In the genomic region with DNA sequence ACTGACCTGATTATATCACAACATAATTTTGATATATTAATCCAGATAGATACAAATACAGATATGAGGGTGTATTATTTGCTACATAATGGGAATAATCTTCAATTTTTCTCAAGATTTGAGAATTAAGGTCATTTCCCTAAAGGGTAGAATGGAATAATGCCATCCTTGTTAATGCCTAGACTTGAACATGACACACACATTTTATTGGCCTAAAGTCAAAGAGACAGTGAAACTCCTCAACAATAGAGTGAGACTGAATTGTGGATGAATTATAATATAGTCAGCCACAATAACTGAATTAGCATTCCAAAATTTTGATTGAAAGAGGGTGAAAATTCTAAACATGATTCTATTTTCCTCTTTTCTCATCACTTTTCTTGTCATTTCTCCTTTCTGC, we compare ENCODE assay signal across 23 cellular contexts.
"Had no signal": no experiment of that assay in that cellular context is flagged by ENCODE, and none has a peak within 500 bp of the region (broad histone marks: within the 10 kb centered on the region; RNA-seq: fewer than 3 reads in every experiment).

No MANE protein-coding gene starts in this region.

- H3K27ac ChIP-seq: hepatocyte, left lung, lower lobe of right lung, neural progenitor cell, ovary, right atrium auricular region, right lobe of liver, tibial nerve, uterus had no signal

- DNase-seq: kidney; left colon; left lung; lower lobe of right lung; naive B cell; natural killer cell; nephron progenitor cell; ovary; right lobe of liver; stimulated activated CD4-positive, alpha-beta T cell treated with anti-CD3 and anti-CD28 coated beads, Interleukin-1b, Interleukin-23, amount 100 ng/mL, for 48 hours; stimulated activated CD4-positive, alpha-beta T cell treated with anti-CD3 and anti-CD28 coated beads, Interleukin-2, amount 100 ng/mL, for 48 hours; stimulated activated CD4-positive, alpha-beta T cell treated with anti-CD3 and anti-CD28 coated beads, Interleukin-4, amount 100 ng/mL, for 4 hours; stimulated activated CD8-positive, alpha-beta memory T cell treated with anti-CD3 and anti-CD28 coated beads, Interleukin-4, amount 100 ng/mL, for 48 hours; stimulated activated naive CD4-positive, alpha-beta T cell treated with Interleukin-2 at 50 U/mL for 16 hours; stimulated activated naive CD8-positive, alpha-beta T cell treated with anti-CD3 and anti-CD28 coated beads, Interleukin-15, amount 100 ng/mL, for 72 hours; substantia nigra; uterus had no signal

- H3K9me3 ChIP-seq: left lung, lower lobe of right lung, ovary, right atrium auricular region, right lobe of liver, tibial nerve, uterus had no signal

- H3K79me2 ChIP-seq: hepatocyte had no signal

- H3K4me2 ChIP-seq: hepatocyte, neural progenitor cell, smooth muscle cell had no signal

- H3K36me3 ChIP-seq: left lung, lower lobe of right lung, neural progenitor cell, ovary, right atrium auricular region, right lobe of liver, tibial nerve, uterus had no signal

- H3K4me1 ChIP-seq: left lung, lower lobe of right lung, right atrium auricular region, right lobe of liver, tibial nerve, uterus had no signal

- H3K27me3 ChIP-seq: hepatocyte, left lung, neural progenitor cell, ovary, right atrium auricular region, right lobe of liver, tibial nerve, uterus had no signal

- H2AFZ ChIP-seq: hepatocyte, neural progenitor cell had no signal

- H3K9ac ChIP-seq: neural progenitor cell had no signal

- ATAC-seq: left colon; left lung; lower lobe of right lung; natural killer cell; right lobe of liver; stimulated activated memory B cell treated with anti-CD40 and anti-IgM and Interleukin-4, amounts not matched to agents 10 μg/mL and 1 μg/mL and 100 μg/mL, for 72 hours; stimulated activated naive CD8-positive, alpha-beta T cell treated with anti-CD3 and anti-CD28 coated beads, Interleukin-15, amount 100 ng/mL, for 72 hours had no signal

- H3K4me3 ChIP-seq: hepatocyte, left lung, lower lobe of right lung, neural progenitor cell, ovary, right atrium auricular region, right lobe of liver, smooth muscle cell, tibial nerve, uterus had no signal
